22 cellular contexts compared by ENCODE assay signal in genomic region chr1:2080884-2081283, GRCh38. TPM values are rescaled to one million over a fixed set of nuclear protein-coding genes. Genes with fewer than 3 reads are reported as not detected.
DNase-seq lines count a peak whose midpoint lies in the region; ATAC-seq and TF ChIP-seq lines count a peak whose summit lies in the region.
"Had no signal": no experiment of that assay in that cellular context is flagged by ENCODE, and none has a peak within 500 bp of the region (broad histone marks: within the 10 kb centered on the region; RNA-seq: fewer than 3 reads in every experiment).

No MANE protein-coding gene starts in this region.

- no peak overlapping the region for H3K4ac ChIP-seq in neuronal stem cell (ENCODE audit: low read length)

- H3K27ac ChIP-seq in neuronal stem cell (replicated peaks; ENCODE audit: low read length): no peak overlapping the region
- no peak overlapping the region for H3K27ac ChIP-seq in CD8-positive, alpha-beta memory T cell (ENCODE audit: low read depth, low read length)
- H3K27ac ChIP-seq in gastrocnemius medialis: no peak overlapping the region
- H3K27ac ChIP-seq: A549; BLaER1 treated with 17β-estradiol and CSF1 and Interleukin-3, amounts not matched to agents 10 nM and 100 nM had no signal

- H3K9me3 ChIP-seq in neuronal stem cell (replicated peaks in 1 of 2; ENCODE audit: control insufficient read depth in 2 of 2, insufficient read depth in 1 of 2, low read depth in 1 of 2, low read length in 2 of 2): peaks cover 17 to 24% of the 10 kb centered on the region in 2 donors
- H3K9me3 ChIP-seq in CD8-positive, alpha-beta memory T cell (ENCODE audit: low read length): peaks cover 11% of the 10 kb centered on the region
- peaks cover 0 to 14% (median 0%) of the 10 kb centered on the region in 3 donors for H3K9me3 ChIP-seq in gastrocnemius medialis

- H4K91ac ChIP-seq in neuronal stem cell (ENCODE audit: low read depth, low read length, poor library complexity): no peak overlapping the region

- H2BK5ac ChIP-seq in neuronal stem cell (ENCODE audit: low read length): no peak overlapping the region

- no peak overlapping the region for H3K4me2 ChIP-seq in neuronal stem cell (ENCODE audit: insufficient read depth, low read length, poor library complexity, severe bottlenecking)
- H3K4me2 ChIP-seq: A549; BLaER1 treated with 17β-estradiol and CSF1 and Interleukin-3, amounts not matched to agents 10 nM and 100 nM had no signal

- H3K14ac ChIP-seq in neuronal stem cell (ENCODE audit: low read length): no peak overlapping the region

- in situ Hi-C loops in gastrocnemius medialis (cut with MboI; ENCODE audit: low sequenced_read_pairs in 4 of 4): no loop called here

- H3K9ac ChIP-seq in neuronal stem cell (ENCODE audit: low read depth, low read length, poor library complexity): no peak overlapping the region
- H3K9ac ChIP-seq: BLaER1 treated with 17β-estradiol and CSF1 and Interleukin-3, amounts not matched to agents 10 nM and 100 nM had no signal

- no peak overlapping the region for H2AK5ac ChIP-seq in neuronal stem cell (ENCODE audit: low read depth, low read length)

- no peak overlapping the region for H2BK12ac ChIP-seq in neuronal stem cell (ENCODE audit: low read length)

- H2AFZ ChIP-seq in neuronal stem cell (ENCODE audit: low read length): no peak overlapping the region

- H3K36me3 Mint-ChIP-seq in WTC11: peaks cover 31% of the 10 kb centered on the region
- H3K36me3 Mint-ChIP-seq in CD8-positive, alpha-beta memory T cell: peaks cover 19 to 35% (median 26%) of the 10 kb centered on the region in 3 donors
- H3K36me3 Mint-ChIP-seq: CD14-positive monocyte had no signal

- no CpG with 5 or more reads among the region's 20 CpGs for WGBS in neuronal stem cell (ENCODE audit: extremely low coverage in 2 of 2, insufficient read length in 2 of 2, insufficient replicate concordance in 1 of 2), 2 donors

- H3K27me3 ChIP-seq in neuronal stem cell (ENCODE audit: control insufficient read depth in 3 of 3, insufficient read depth in 3 of 3, low read depth in 1 of 3, low read length in 3 of 3): peaks cover 0 to 29% (median 0%) of the 10 kb centered on the region in 3 experiments
- H3K27me3 ChIP-seq in CD8-positive, alpha-beta memory T cell (ENCODE audit: insufficient read depth, low read length, poor library complexity, severe bottlenecking): no peaks in the 10 kb centered on the region
- H3K27me3 ChIP-seq in gastrocnemius medialis: peaks cover 3 to 15% (median 4%) of the 10 kb centered on the region in 3 donors

- no peak overlapping the region for H2BK15ac ChIP-seq in neuronal stem cell (ENCODE audit: low read length)

- intact Hi-C loops in Right ventricle myocardium inferior (cut with DNase I) (no loop called here), left cardiac atrium (cut with DNase I) (no loop called here), gastrocnemius medialis (cut with DNase I; ENCODE audit: low total_unique reads) (no loop called here)

- no peak for ATAC-seq in Right ventricle myocardium inferior
- ATAC-seq in left cardiac atrium: no peak
- no peak for ATAC-seq in WTC11
- no peak for ATAC-seq in gastrocnemius medialis
- ATAC-seq: A549 had no signal

- H3K4me1 Mint-ChIP-seq in WTC11: no peaks in the 10 kb centered on the region
- H3K4me1 Mint-ChIP-seq in CD8-positive, alpha-beta memory T cell: peaks cover 4 to 13% (median 5%) of the 10 kb centered on the region in 3 donors
- H3K4me1 Mint-ChIP-seq: CD14-positive monocyte had no signal

- CTCF ChIA-PET in WTC11 (lab: Charles Lee): interaction anchor here (1.1 kb wide), 1 partner anchor 12 kb away, joined by 3 read pairs; no protein-coding TSS in a partner anchor
- CTCF ChIA-PET in CD8-positive, alpha-beta memory T cell (lab: Charles Lee): no interaction called here

- H3K27ac Mint-ChIP-seq in WTC11: peak overlapping the region; percentile 65
- H3K27ac Mint-ChIP-seq in CD8-positive, alpha-beta memory T cell: no peak overlapping the region
- H3K27ac Mint-ChIP-seq: CD14-positive monocyte; CD4-positive, alpha-beta T cell had no signal

- peaks cover 20% of the 10 kb centered on the region for H3K9me3 Mint-ChIP-seq in WTC11
- H3K9me3 Mint-ChIP-seq in CD8-positive, alpha-beta memory T cell: peaks cover 18 to 27% (median 20%) of the 10 kb centered on the region in 5 donors
- H3K9me3 Mint-ChIP-seq: CD4-positive, alpha-beta T cell had no signal

- H3K4me3 Mint-ChIP-seq in WTC11: no peak overlapping the region
- H3K4me3 Mint-ChIP-seq in CD8-positive, alpha-beta memory T cell: no peak overlapping the region
- H3K4me3 Mint-ChIP-seq: CD14-positive monocyte; CD4-positive, alpha-beta T cell had no signal

- no peak overlapping the region for H2BK120ac ChIP-seq in neuronal stem cell (ENCODE audit: low read depth, low read length)

- peak overlapping the region; percentile 21 for H3K23ac ChIP-seq in neuronal stem cell (ENCODE audit: low read depth, low read length, poor library complexity)

- no peak overlapping the region for H3K18ac ChIP-seq in neuronal stem cell (ENCODE audit: low read length)

- DNase-seq in Right ventricle myocardium inferior (ENCODE audit: missing footprints) (peak; percentile 8), left cardiac atrium (no peak), WTC11 (ENCODE audit: low spot score) (no peak), neuronal stem cell (ENCODE audit: low spot score) (no peak), gastrocnemius medialis (no peak)
- DNase-seq in CD8-positive, alpha-beta memory T cell: no peak
- DNase-seq: 8988T; ACHN; AML-193; BE2C; Calu3; CD4-positive, alpha-beta T cell; COR-L47; DMS53; DMS79 treated with DMSO at 0.1 percent for 48 hours; GF-D8; GOT3; H7; HCEC 1CT had no signal

- POLR2A ChIA-PET in WTC11 (lab: Charles Lee): no interaction called here
- POLR2A ChIA-PET in CD8-positive, alpha-beta memory T cell (lab: Charles Lee): no interaction called here

- peak overlapping the region; percentile 29 for H4K8ac ChIP-seq in neuronal stem cell (ENCODE audit: low read depth, low read length)

- no peak for TF ChIP-seq POLR2A in gastrocnemius medialis (IDR thresholded peaks at IDR 0.05)

- TF ChIP-seq CTCF in WTC11 (IDR thresholded peaks at IDR 0.05): no peak
- no peak for TF ChIP-seq CTCF in gastrocnemius medialis (IDR thresholded peaks at IDR 0.05 in 4 of 5, conservative IDR thresholded peaks at IDR 0.05 in 1 of 5)

- H3K79me1 ChIP-seq in neuronal stem cell (ENCODE audit: low read depth, low read length): peaks cover 20% of the 10 kb centered on the region

- no peaks in the 10 kb centered on the region; the same call in 1 of the 2 replicates for H3K27me3 Mint-ChIP-seq in WTC11 (ENCODE audit: low read depth)
- H3K27me3 Mint-ChIP-seq in CD8-positive, alpha-beta memory T cell: no peaks in the 10 kb centered on the region
- H3K27me3 Mint-ChIP-seq: CD4-positive, alpha-beta T cell had no signal

- peaks cover 0 to 6% of the 10 kb centered on the region in 2 donors for H3K36me3 ChIP-seq in neuronal stem cell (replicated peaks in 1 of 2; ENCODE audit: control insufficient read depth in 2 of 2, insufficient read depth in 2 of 2, low read length in 2 of 2)
- H3K36me3 ChIP-seq in CD8-positive, alpha-beta memory T cell (ENCODE audit: insufficient read depth, low read length): no peaks in the 10 kb centered on the region
- no peaks in the 10 kb centered on the region for H3K36me3 ChIP-seq in gastrocnemius medialis
- H3K36me3 ChIP-seq: BE2C had no signal

- H3K4me3 ChIP-seq in neuronal stem cell (ENCODE audit: low read length in 2 of 2) (no peak overlapping the region), gastrocnemius medialis (no peak overlapping the region)
- no peak overlapping the region for H3K4me3 ChIP-seq in CD8-positive, alpha-beta memory T cell (ENCODE audit: low read length)
- H3K4me3 ChIP-seq: A549; BLaER1 treated with 17β-estradiol and CSF1 and Interleukin-3, amounts not matched to agents 10 nM and 100 nM had no signal

- H3K4me1 ChIP-seq in neuronal stem cell (ENCODE audit: control insufficient read depth in 2 of 2, insufficient read depth in 1 of 2, low read depth in 1 of 2, low read length in 2 of 2): no peaks in the 10 kb centered on the region
- H3K4me1 ChIP-seq in CD8-positive, alpha-beta memory T cell (ENCODE audit: insufficient read depth, low read length): no peaks in the 10 kb centered on the region
- H3K4me1 ChIP-seq in gastrocnemius medialis: no peaks in the 10 kb centered on the region
- H3K4me1 ChIP-seq: A549, BE2C had no signal

TF ChIP-seq in WTC11, 78 proteins besides CTCF, POLR2A, EP300 and RAD21:
- TF ChIP-seq ZNF232 (CRISPR knock-in tag; IDR thresholded peaks at IDR 0.05) (no peak), MXD4 (CRISPR knock-in tag; IDR thresholded peaks at IDR 0.05; ENCODE audit: borderline replicate concordance) (no peak), CREM (CRISPR knock-in tag; IDR thresholded peaks at IDR 0.05) (no peak)

RNA-seq across cellular contexts. Expression of gene PRKCZ, which starts 30.7 kb away (rescaled TPM):
- 16.4 TPM for total RNA-seq in Right ventricle myocardium inferior
- 10 to 100 TPM; 12.4 to 20.7 TPM for total RNA-seq in left cardiac atrium
- total RNA-seq in WTC11 (2021): 51.9 to 52.9 TPM (median 52.5 TPM) in 3 replicates
- 29.7 TPM for polyA plus RNA-seq in neuronal stem cell (2013, experiment 1 of 2)
- polyA plus RNA-seq in neuronal stem cell (2013, experiment 2 of 2): 28.1 TPM
- total RNA-seq in CD8-positive, alpha-beta memory T cell: 10 to 100 TPM; 13.8 to 15.4 TPM
- 17.4 TPM for polyA plus RNA-seq in CD8-positive, alpha-beta memory T cell
- total RNA-seq in gastrocnemius medialis: under 1 TPM in 2 of 4 donors, not detected in 2; 0.16 to 0.87 TPM
